ENCODE assay signal across 17 cellular contexts in genomic region chr7:8018961-8019360, GRCh38. TPM values are rescaled to one million over a fixed set of nuclear protein-coding genes. Genes with fewer than 3 reads are reported as not detected.
DNase-seq lines count a peak whose midpoint lies in the region; ATAC-seq lines count a peak whose summit lies in the region.
"Had no signal": no experiment of that assay in that cellular context is flagged by ENCODE, and none has a peak within 500 bp of the region (broad histone marks: within the 10 kb centered on the region; RNA-seq: fewer than 3 reads in every experiment).

No MANE protein-coding gene starts in this region.

- H3K4me3 ChIP-seq in CD4-positive, CD25-positive, alpha-beta regulatory T cell (ENCODE audit: low read depth, low read length), result no peak overlapping the region
- H3K4me3 ChIP-seq: A549; BLaER1 treated with 17β-estradiol and CSF1 and Interleukin-3, amounts not matched to agents 10 nM and 100 nM had no signal

- H3K36me3 Mint-ChIP-seq in CD4-positive, CD25-positive, alpha-beta regulatory T cell, result peaks cover 35% of the 10 kb centered on the region
- H3K36me3 Mint-ChIP-seq in central memory CD8-positive, alpha-beta T cell (ENCODE audit: insufficient read depth), result peaks cover under 1% of the 10 kb centered on the region

- peak overlapping the region in 2 of 3 donors; percentile 4 to 86 for H3K27ac Mint-ChIP-seq in CD4-positive, CD25-positive, alpha-beta regulatory T cell
- H3K27ac Mint-ChIP-seq in central memory CD8-positive, alpha-beta T cell (ENCODE audit: low read depth), result peak overlapping the region; percentile 88

- H3K9me3 Mint-ChIP-seq in CD4-positive, CD25-positive, alpha-beta regulatory T cell, result peaks cover 0 to 3% (median 0%) of the 10 kb centered on the region in 7 donors
- H3K9me3 Mint-ChIP-seq in central memory CD8-positive, alpha-beta T cell, result no peaks in the 10 kb centered on the region

- no peak for DNase-seq in CD4-positive, CD25-positive, alpha-beta regulatory T cell
- DNase-seq in central memory CD8-positive, alpha-beta T cell (ENCODE audit: low spot score in 2 of 2), result no peak
- no peak for DNase-seq in HuH-7 (ENCODE audit: low spot score)
- no peak for DNase-seq in occipital lobe (lab: John Stamatoyannopoulos, UW)
- no peak for DNase-seq in dedifferentiated amniotic fluid mesenchymal stem cell (ENCODE audit: extremely low spot score)
- DNase-seq: DMS79, IMR-90, NCI-H1417 treated with DMSO at 0.1 percent for 48 hours, NCI-H187 treated with DMSO at 0.1 percent for 48 hours, NCI-H2227 treated with DMSO at 0.1 percent for 48 hours, NCI-H524, PC-3, RPMI8226 had no signal

- peaks cover 43 to 59% (median 51%) of the 10 kb centered on the region in 4 donors for H3K4me1 Mint-ChIP-seq in CD4-positive, CD25-positive, alpha-beta regulatory T cell
- H3K4me1 Mint-ChIP-seq in central memory CD8-positive, alpha-beta T cell, result peaks cover 40% of the 10 kb centered on the region

- H3K4me3 Mint-ChIP-seq in CD4-positive, CD25-positive, alpha-beta regulatory T cell, result peak overlapping the region in 1 of 4 donors; percentile 15
- no peak overlapping the region for H3K4me3 Mint-ChIP-seq in central memory CD8-positive, alpha-beta T cell

- H3K27me3 Mint-ChIP-seq in CD4-positive, CD25-positive, alpha-beta regulatory T cell, result no peaks in the 10 kb centered on the region
- no peaks in the 10 kb centered on the region for H3K27me3 Mint-ChIP-seq in central memory CD8-positive, alpha-beta T cell

- H3K27ac ChIP-seq in CD4-positive, CD25-positive, alpha-beta regulatory T cell (ENCODE audit: insufficient read depth, low read length, poor library complexity, severe bottlenecking), result no peak overlapping the region
- H3K27ac ChIP-seq: A549; BLaER1 treated with 17β-estradiol and CSF1 and Interleukin-3, amounts not matched to agents 10 nM and 100 nM had no signal

- no peaks in the 10 kb centered on the region for H3K27me3 ChIP-seq in CD4-positive, CD25-positive, alpha-beta regulatory T cell (ENCODE audit: control insufficient read depth, insufficient read depth, low read length)
- H3K27me3 ChIP-seq: BLaER1 treated with 17β-estradiol and CSF1 and Interleukin-3, amounts not matched to agents 10 nM and 100 nM had no signal

- peaks cover 17% of the 10 kb centered on the region for H3K36me3 ChIP-seq in CD4-positive, CD25-positive, alpha-beta regulatory T cell (ENCODE audit: control insufficient read depth, insufficient read depth, low read length)

- no peak for ATAC-seq in CD4-positive, CD25-positive, alpha-beta regulatory T cell (ENCODE audit: low read depth in 2 of 2)
- ATAC-seq in GM18519 (IDR thresholded peaks at IDR 0.05; ENCODE audit: low FRiP score, unreplicated experiment) (peak; percentile 47), HG02870 (IDR thresholded peaks at IDR 0.05; ENCODE audit: unreplicated experiment) (peak; percentile 50)
- ATAC-seq in central memory CD8-positive, alpha-beta T cell (replicated peaks; ENCODE audit: extremely low read depth, poor library complexity, severe bottlenecking), result no peak
- ATAC-seq: A549, PC-3 had no signal

- H3K4me1 ChIP-seq in CD4-positive, CD25-positive, alpha-beta regulatory T cell (ENCODE audit: control insufficient read depth, insufficient read depth, low read length, poor library complexity, severe bottlenecking), result peaks cover 35% of the 10 kb centered on the region
- H3K4me1 ChIP-seq: A549 had no signal

- no peaks in the 10 kb centered on the region for H3K9me3 ChIP-seq in CD4-positive, CD25-positive, alpha-beta regulatory T cell (ENCODE audit: control insufficient read depth in 2 of 2, low read length in 2 of 2)
- H3K9me3 ChIP-seq: A549 had no signal

RNA-seq across cellular contexts. Expression of gene GLCCI1, which starts 50.4 kb away (rescaled TPM):
- total RNA-seq in CD4-positive, CD25-positive, alpha-beta regulatory T cell, result 88.1 TPM
- 10 to 100 TPM; 12.6 to 36.7 (median 23.7) TPM for polyA plus RNA-seq in CD4-positive, CD25-positive, alpha-beta regulatory T cell
- total RNA-seq in occipital lobe, result 32.6 TPM

Comparison
In these comparisons a context has a peak if more than half of its experiments do, and no peak if none do; other contexts are left out.
1. ATAC-seq: peak in GM18519 (single experiment) and HG02870 (single experiment); none in CD4-positive, CD25-positive, alpha-beta regulatory T cell (0 of 2) and central memory CD8-positive, alpha-beta T cell (single experiment).